Comparison of ENCODE assay signal across 13 cellular contexts in genomic region chr3:49172616-49173041, GRCh38. TPM values are rescaled to one million over a fixed set of nuclear protein-coding genes. Genes with fewer than 3 reads are reported as not detected.
DNase-seq lines count a peak whose midpoint lies in the region; ATAC-seq and TF ChIP-seq lines count a peak whose summit lies in the region.
"Had no signal": no experiment of that assay in that cellular context is flagged by ENCODE, and none has a peak within 500 bp of the region (broad histone marks: within the 10 kb centered on the region; RNA-seq: fewer than 3 reads in every experiment).

No MANE protein-coding gene starts in this region.

- peak overlapping the region; percentile 21 for H2BK12ac ChIP-seq in trophoblast cell (ENCODE audit: low read length)

- H3K27me3 Mint-ChIP-seq in stimulated activated naive CD8-positive, alpha-beta T cell treated with anti-CD3 and anti-CD28 coated beads, Interleukin-15, amount 100 ng/mL, for 72 hours = no peaks in the 10 kb centered on the region
- peaks cover 0 to 6% of the 10 kb centered on the region in 2 donors for H3K27me3 Mint-ChIP-seq in effector memory CD8-positive, alpha-beta T cell
- H3K27me3 Mint-ChIP-seq in activated CD4-positive, alpha-beta memory T cell treated with anti-CD3 and anti-CD28 coated beads, Interleukin-2, amount 10 ng/mL, durations not matched to agents 7 days and 5 days = peaks cover 2% of the 10 kb centered on the region

- H3K27me3 ChIP-seq in BLaER1 = no peaks in the 10 kb centered on the region
- H3K27me3 ChIP-seq in WERI-Rb-1 (ENCODE audit: insufficient read depth, low read depth, severe bottlenecking) = no peaks in the 10 kb centered on the region
- no peaks in the 10 kb centered on the region for H3K27me3 ChIP-seq in gastroesophageal sphincter
- H3K27me3 ChIP-seq in trophoblast cell (ENCODE audit: insufficient read depth, low read length) = no peaks in the 10 kb centered on the region

- H3K4me3 Mint-ChIP-seq in stimulated activated naive CD8-positive, alpha-beta T cell treated with anti-CD3 and anti-CD28 coated beads, Interleukin-15, amount 100 ng/mL, for 72 hours = no peak overlapping the region
- peak overlapping the region in 1 of 2 donors; percentile 83 for H3K4me3 Mint-ChIP-seq in effector memory CD8-positive, alpha-beta T cell
- no peak overlapping the region for H3K4me3 Mint-ChIP-seq in activated CD4-positive, alpha-beta memory T cell treated with anti-CD3 and anti-CD28 coated beads, Interleukin-2, amount 10 ng/mL, durations not matched to agents 7 days and 5 days

- no peak for TF ChIP-seq POLR2A in gastroesophageal sphincter (IDR thresholded peaks at IDR 0.05)

- no peak overlapping the region for H4K12ac ChIP-seq in trophoblast cell (ENCODE audit: low read depth, low read length)

- CTCF ChIA-PET in activated CD4-positive, alpha-beta memory T cell treated with anti-CD3 and anti-CD28 coated beads, Interleukin-2, amount 10 ng/mL, durations not matched to agents 7 days and 5 days (lab: Charles Lee) = interaction anchor here (1.7 kb wide), 1 partner anchor 14 kb away, joined by 4 read pairs; no protein-coding TSS in a partner anchor

- H3K79me2 ChIP-seq in trophoblast cell (ENCODE audit: control insufficient read depth, insufficient read depth, low read length, poor library complexity) = peaks cover 4% of the 10 kb centered on the region

- no peak for ATAC-seq in gastroesophageal sphincter
- no peak for ATAC-seq in stimulated activated naive CD8-positive, alpha-beta T cell treated with anti-CD3 and anti-CD28 coated beads, Interleukin-15, amount 100 ng/mL, for 72 hours
- no peak for ATAC-seq in effector memory CD8-positive, alpha-beta T cell (replicated peaks)

- no peak overlapping the region for H3K27ac Mint-ChIP-seq in stimulated activated naive CD8-positive, alpha-beta T cell treated with anti-CD3 and anti-CD28 coated beads, Interleukin-15, amount 100 ng/mL, for 72 hours
- no peak overlapping the region for H3K27ac Mint-ChIP-seq in effector memory CD8-positive, alpha-beta T cell
- H3K27ac Mint-ChIP-seq in activated CD4-positive, alpha-beta memory T cell treated with anti-CD3 and anti-CD28 coated beads, Interleukin-2, amount 10 ng/mL, durations not matched to agents 7 days and 5 days = no peak overlapping the region

- DNase-seq in WERI-Rb-1 (no peak), trophoblast cell (no peak), SIG-M5 treated with dmso at 0.1 percent for 504 hours (lab: John Stamatoyannopoulos, UW; ENCODE audit: unreplicated experiment) (no peak)
- DNase-seq in stimulated activated naive CD8-positive, alpha-beta T cell treated with anti-CD3 and anti-CD28 coated beads, Interleukin-15, amount 100 ng/mL, for 72 hours = no peak
- DNase-seq in effector memory CD8-positive, alpha-beta T cell = no peak
- no peak for DNase-seq in activated CD4-positive, alpha-beta memory T cell treated with anti-CD3 and anti-CD28 coated beads, Interleukin-2, amount 10 ng/mL, durations not matched to agents 7 days and 5 days
- DNase-seq: activated CD4-positive, CD25-positive, alpha-beta regulatory T cell; DMS53; NCI-H510A treated with DMSO at 0.1 percent for 48 hours; stimulated activated CD8-positive, alpha-beta memory T cell treated with anti-CD3 and anti-CD28 coated beads, Interleukin-4, amount 100 ng/mL, for 48 hours had no signal

- no CpG with 5 or more reads among the region's 6 CpGs for WGBS in gastroesophageal sphincter (ENCODE audit: low coverage in 1 of 2), 2 donors
- WGBS in trophoblast cell (ENCODE audit: extremely low coverage, insufficient coverage, insufficient read length) = no CpG with 5 or more reads among the region's 6 CpGs

- no peaks in the 10 kb centered on the region for H3K36me3 ChIP-seq in BLaER1
- H3K36me3 ChIP-seq in WERI-Rb-1 = peaks cover 15% of the 10 kb centered on the region
- peaks cover 0 to 41% of the 10 kb centered on the region in 2 donors for H3K36me3 ChIP-seq in gastroesophageal sphincter
- H3K36me3 ChIP-seq in trophoblast cell (ENCODE audit: control insufficient read depth in 1 of 2, insufficient read depth in 2 of 2, low read length in 2 of 2) = peaks cover 20 to 23% of the 10 kb centered on the region in 2 experiments

- POLR2A ChIA-PET in activated CD4-positive, alpha-beta memory T cell treated with anti-CD3 and anti-CD28 coated beads, Interleukin-2, amount 10 ng/mL, durations not matched to agents 7 days and 5 days (lab: Charles Lee) = no interaction called here

- no peak for TF ChIP-seq EP300 in gastroesophageal sphincter (IDR thresholded peaks at IDR 0.05)

- H4K8ac ChIP-seq in trophoblast cell (ENCODE audit: low read depth, low read length) = no peak overlapping the region

- H3K9ac ChIP-seq in BLaER1 (no peak overlapping the region; the same call in 1 of the 2 replicates), trophoblast cell (ENCODE audit: low read length) (no peak overlapping the region)

- H3K27ac ChIP-seq in BLaER1 (no peak overlapping the region), WERI-Rb-1 (peak overlapping the region; percentile 76), gastroesophageal sphincter (peak overlapping the region; percentile 62 to 94 (median 91)), trophoblast cell (ENCODE audit: low read depth, low read length) (no peak overlapping the region)
- H3K27ac ChIP-seq: HL-60 had no signal

- no peak overlapping the region for H2AFZ ChIP-seq in trophoblast cell (ENCODE audit: insufficient read depth, low read length, poor library complexity)

- H3K4me3 ChIP-seq in BLaER1 (peak overlapping the region; percentile 69; the same call in 1 of the 2 replicates), WERI-Rb-1 (ENCODE audit: low read depth, low read length) (no peak overlapping the region), gastroesophageal sphincter (peak overlapping the region; percentile 62 to 92), trophoblast cell (ENCODE audit: low read depth, low read length) (peak overlapping the region; percentile 40)

- no peaks in the 10 kb centered on the region for H4K20me1 ChIP-seq in BLaER1

- peaks cover 12% of the 10 kb centered on the region for H3K79me1 ChIP-seq in trophoblast cell (ENCODE audit: low read length)

- no peaks in the 10 kb centered on the region for H3K36me3 Mint-ChIP-seq in effector memory CD8-positive, alpha-beta T cell (ENCODE audit: insufficient read depth)
- H3K36me3 Mint-ChIP-seq in activated CD4-positive, alpha-beta memory T cell treated with anti-CD3 and anti-CD28 coated beads, Interleukin-2, amount 10 ng/mL, durations not matched to agents 7 days and 5 days (ENCODE audit: low read depth) = no peaks in the 10 kb centered on the region

- H3K4me1 ChIP-seq in BLaER1 (peaks cover 75% of the 10 kb centered on the region), gastroesophageal sphincter (peaks cover 0 to 66% (median 29%) of the 10 kb centered on the region in 3 donors), trophoblast cell (ENCODE audit: control insufficient read depth in 1 of 2, insufficient read depth in 2 of 2, low read length in 2 of 2) (peaks cover 21 to 27% of the 10 kb centered on the region in 2 experiments)

- H3K14ac ChIP-seq in trophoblast cell (ENCODE audit: low read length) = peak overlapping the region; percentile 19

- peak overlapping the region; percentile 15 for H3K18ac ChIP-seq in trophoblast cell (ENCODE audit: low read length)

- H3K4me2 ChIP-seq in BLaER1 (peak overlapping the region; percentile 93), trophoblast cell (ENCODE audit: low read length) (peak overlapping the region; percentile 89)

- H3K23ac ChIP-seq in trophoblast cell (ENCODE audit: low read length) = no peak overlapping the region

- peaks cover 33% of the 10 kb centered on the region for H3K4me1 Mint-ChIP-seq in stimulated activated naive CD8-positive, alpha-beta T cell treated with anti-CD3 and anti-CD28 coated beads, Interleukin-15, amount 100 ng/mL, for 72 hours
- H3K4me1 Mint-ChIP-seq in effector memory CD8-positive, alpha-beta T cell (ENCODE audit: low read depth in 2 of 2) = peaks cover 7 to 9% of the 10 kb centered on the region in 2 donors
- peaks cover 11% of the 10 kb centered on the region for H3K4me1 Mint-ChIP-seq in activated CD4-positive, alpha-beta memory T cell treated with anti-CD3 and anti-CD28 coated beads, Interleukin-2, amount 10 ng/mL, durations not matched to agents 7 days and 5 days

- H2AK5ac ChIP-seq in trophoblast cell (ENCODE audit: low read length) = peak overlapping the region; percentile 11

- H3K9me3 ChIP-seq in BLaER1 = no peaks in the 10 kb centered on the region
- no peaks in the 10 kb centered on the region for H3K9me3 ChIP-seq in WERI-Rb-1 (ENCODE audit: severe bottlenecking)
- H3K9me3 ChIP-seq in gastroesophageal sphincter = no peaks in the 10 kb centered on the region
- no peaks in the 10 kb centered on the region for H3K9me3 ChIP-seq in trophoblast cell (ENCODE audit: insufficient read depth, low read depth, low read length)

- no peak overlapping the region for H4K91ac ChIP-seq in trophoblast cell (ENCODE audit: low read depth, low read length)

- no peak overlapping the region for H2BK5ac ChIP-seq in trophoblast cell (ENCODE audit: low read depth, low read length, poor library complexity)

- H3K4ac ChIP-seq in trophoblast cell (ENCODE audit: low read depth, low read length) = no peak overlapping the region

- no peaks in the 10 kb centered on the region for H3K9me3 Mint-ChIP-seq in stimulated activated naive CD8-positive, alpha-beta T cell treated with anti-CD3 and anti-CD28 coated beads, Interleukin-15, amount 100 ng/mL, for 72 hours
- H3K9me3 Mint-ChIP-seq in effector memory CD8-positive, alpha-beta T cell = no peaks in the 10 kb centered on the region
- no peaks in the 10 kb centered on the region for H3K9me3 Mint-ChIP-seq in activated CD4-positive, alpha-beta memory T cell treated with anti-CD3 and anti-CD28 coated beads, Interleukin-2, amount 10 ng/mL, durations not matched to agents 7 days and 5 days

- no peak for TF ChIP-seq CTCF in WERI-Rb-1 (IDR thresholded peaks at IDR 0.05; ENCODE audit: low read depth, low read length)
- TF ChIP-seq CTCF in gastroesophageal sphincter (IDR thresholded peaks at IDR 0.05) = no peak

- no peak overlapping the region for H2BK120ac ChIP-seq in trophoblast cell (ENCODE audit: insufficient read depth, low read length, poor library complexity)

RNA-seq across cellular contexts. Expression of gene KLHDC8B, which starts 1.2 kb away (rescaled TPM):
- total RNA-seq in gastroesophageal sphincter = 100 to 1,000 TPM in 3 of 4 donors, 10 to 100 TPM in 1; 39.8 to 126 (median 114) TPM
- polyA plus RNA-seq in trophoblast cell (2013) = 15.6 and 16.2 TPM in 2 replicates
- total RNA-seq in activated CD4-positive, alpha-beta memory T cell treated with anti-CD3 and anti-CD28 coated beads, Interleukin-2, amount 10 ng/mL, durations not matched to agents 7 days and 5 days = 1 to 10 TPM; 1.2 to 1.4 TPM

RNA-seq across cellular contexts. Expression of gene CCDC71, which starts 6.5 kb away (rescaled TPM):
- 10 to 100 TPM; 15.6 to 31.2 (median 25.3) TPM for total RNA-seq in gastroesophageal sphincter
- polyA plus RNA-seq in trophoblast cell (2013) = 13.2 and 13.6 TPM in 2 replicates
- 10 to 100 TPM; 19.9 to 20.9 TPM for total RNA-seq in activated CD4-positive, alpha-beta memory T cell treated with anti-CD3 and anti-CD28 coated beads, Interleukin-2, amount 10 ng/mL, durations not matched to agents 7 days and 5 days

RNA-seq across cellular contexts. Expression of gene LAMB2, which starts 39.8 kb away (rescaled TPM):
- total RNA-seq in gastroesophageal sphincter = 100 to 1,000 TPM; 578 to 980 (median 645) TPM
- polyA plus RNA-seq in trophoblast cell (2013) = 164 and 173 TPM in 2 replicates
- not detected for total RNA-seq in activated CD4-positive, alpha-beta memory T cell treated with anti-CD3 and anti-CD28 coated beads, Interleukin-2, amount 10 ng/mL, durations not matched to agents 7 days and 5 days

RNA-seq across cellular contexts. Expression of gene USP19, which starts 52.0 kb away (rescaled TPM):
- total RNA-seq in gastroesophageal sphincter = 100 to 1,000 TPM in 1 of 4 donors, 10 to 100 TPM in 3; 53.4 to 114 (median 76.4) TPM
- polyA plus RNA-seq in trophoblast cell (2013) = 22.0 and 22.9 TPM in 2 replicates
- 10 to 100 TPM; 61.2 to 61.5 TPM for total RNA-seq in activated CD4-positive, alpha-beta memory T cell treated with anti-CD3 and anti-CD28 coated beads, Interleukin-2, amount 10 ng/mL, durations not matched to agents 7 days and 5 days

Comparison
In these comparisons a context has a peak if more than half of its experiments do, and no peak if none do; other contexts are left out.
1. H3K27ac ChIP-seq: peak in WERI-Rb-1 (single experiment) and gastroesophageal sphincter (4 of 4); none in BLaER1 (single experiment) and trophoblast cell (single experiment).
2. RNA of gene KLHDC8B, which starts 1.2 kb away (total RNA-seq): 39.8 to 126 TPM in gastroesophageal sphincter; 1.2 to 1.4 TPM in activated CD4-positive, alpha-beta memory T cell treated with anti-CD3 and anti-CD28 coated beads, Interleukin-2, amount 10 ng/mL, durations not matched to agents 7 days and 5 days; every median in the first group is over 10 times any median in the second.
3. RNA of gene LAMB2, which starts 39.8 kb away (total RNA-seq): 578 to 980 TPM in gastroesophageal sphincter; not detected in activated CD4-positive, alpha-beta memory T cell treated with anti-CD3 and anti-CD28 coated beads, Interleukin-2, amount 10 ng/mL, durations not matched to agents 7 days and 5 days; every median in the first group is over 100 times any median in the second.